Comparison of ENCODE assay signal across 5 cellular contexts in the genomic region with DNA sequence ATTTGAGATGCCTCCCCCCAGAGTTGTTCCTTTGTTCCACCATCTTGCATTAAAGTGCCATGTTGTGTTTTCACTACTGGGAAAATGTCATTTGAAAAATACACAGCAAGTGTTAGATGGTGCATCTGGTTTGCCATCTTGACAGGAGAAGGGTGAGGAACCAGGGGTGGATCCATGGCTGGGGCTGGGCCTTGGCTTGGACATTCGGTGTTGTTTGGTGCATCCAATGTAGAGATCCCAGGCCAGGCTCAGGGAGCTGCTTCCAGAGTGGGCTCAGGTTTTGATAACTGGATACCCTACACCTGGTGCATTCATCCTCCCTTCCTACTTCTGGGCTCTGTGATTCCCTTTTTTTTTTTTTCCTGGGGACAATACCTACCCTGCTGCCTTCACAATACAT.
"Had no signal": no experiment of that assay in that cellular context is flagged by ENCODE, and none has a peak within 500 bp of the region (broad histone marks: within the 10 kb centered on the region; RNA-seq: fewer than 3 reads in every experiment).

No MANE protein-coding gene starts in this region.

- H3K4me3 ChIP-seq: GM23338, K562 had no signal

- DNase-seq: H9, HCEC 1CT, IMR-90 had no signal

- H2AFZ ChIP-seq: GM23338 had no signal

- H3K27ac Mint-ChIP-seq: GM23338, H9 had no signal

- H3K9me3 Mint-ChIP-seq: GM23338, H9 had no signal

- H3K4me2 ChIP-seq: GM23338 had no signal

- H3K4me3 Mint-ChIP-seq: GM23338, H9 had no signal
